13 cellular contexts compared by ENCODE assay signal in the genomic region with DNA sequence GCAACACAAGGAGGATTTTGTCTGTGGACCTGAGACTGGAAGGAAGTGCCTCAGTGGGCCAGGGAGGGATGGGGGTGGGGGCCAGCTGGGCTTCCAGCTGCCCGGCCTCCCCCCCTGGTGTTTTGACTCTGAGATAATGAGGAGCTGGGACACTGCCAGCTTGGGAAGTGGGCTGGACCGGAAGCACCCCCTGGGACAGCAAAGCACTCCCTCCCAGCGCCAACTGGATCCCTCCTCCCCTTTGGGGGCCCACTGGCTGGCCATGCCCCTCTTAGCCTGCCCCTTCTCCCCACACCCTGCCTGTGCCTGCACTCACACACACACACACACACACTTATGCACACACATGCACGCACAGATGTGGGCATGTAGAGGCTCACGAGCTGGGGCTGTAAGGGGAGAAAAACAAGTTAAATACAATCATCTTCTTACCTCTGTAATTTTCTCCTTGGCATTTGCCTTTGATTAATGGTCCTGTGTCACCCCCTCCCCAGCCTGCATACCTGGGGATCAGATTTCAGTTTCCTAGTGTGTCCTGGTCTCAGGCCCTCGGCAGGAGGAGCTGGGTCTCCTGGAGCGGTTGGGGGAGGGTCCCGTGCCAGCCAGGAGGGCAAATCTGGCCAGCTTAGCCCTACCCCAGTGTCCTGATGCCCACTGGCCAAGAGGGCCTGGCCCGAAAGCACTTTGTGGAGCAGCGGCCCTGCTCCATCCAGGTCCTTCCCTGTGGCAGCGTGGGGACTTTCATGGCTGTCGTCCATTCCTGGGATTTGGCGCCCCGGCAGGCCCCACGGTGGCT. TPM values are rescaled to one million over a fixed set of nuclear protein-coding genes. Genes with fewer than 3 reads are reported as not detected.
DNase-seq lines count a peak whose midpoint lies in the region; ATAC-seq lines count a peak whose summit lies in the region.
"Had no signal": no experiment of that assay in that cellular context is flagged by ENCODE, and none has a peak within 500 bp of the region (broad histone marks: within the 10 kb centered on the region; RNA-seq: fewer than 3 reads in every experiment).

No MANE protein-coding gene starts in this region.

- H3K18ac ChIP-seq in mesendoderm (ENCODE audit: low read length): peak overlapping the region; percentile 42

- peak overlapping the region; percentile 67 for H3K9ac ChIP-seq in mesendoderm (ENCODE audit: low read length)

- whole genome bisulfite sequencing in mesendoderm (ENCODE audit: extremely low coverage, insufficient coverage, low lambda C conversion rate): no CpG with 5 or more reads among the region's 15 CpGs
- WGBS in aorta, 2 donors: 41 to 49% methylated on average over 15 of the region's 15 CpGs

- H3K79me2 ChIP-seq in mesendoderm (ENCODE audit: control insufficient read depth, insufficient read depth, low read length): peaks cover 82% of the 10 kb centered on the region

- ATAC-seq in aorta (ENCODE audit: low FRiP score) (no peak), GM21367 (IDR thresholded peaks at IDR 0.05; ENCODE audit: unreplicated experiment) (no peak)
- ATAC-seq: natural killer cell treated with Interleukin-12 subunit alpha and Interleukin-12 subunit beta and Interleukin-15 and Interleukin-18, amount 100 ng/mL, for 72 hours had no signal

- no peaks in the 10 kb centered on the region for H3K36me3 Mint-ChIP-seq in activated CD4-positive, alpha-beta memory T cell treated with anti-CD3 and anti-CD28 coated beads for 36 hours
- H3K36me3 Mint-ChIP-seq: natural killer cell treated with Interleukin-12 subunit alpha and Interleukin-12 subunit beta and Interleukin-15 and Interleukin-18, amount 100 ng/mL, for 72 hours had no signal

- no peak overlapping the region for H4K5ac ChIP-seq in mesendoderm (ENCODE audit: low read length)

- peak overlapping the region; percentile 92 for H2BK5ac ChIP-seq in mesendoderm (ENCODE audit: low read length)

- peaks cover 37% of the 10 kb centered on the region for H3K4me1 Mint-ChIP-seq in activated CD4-positive, alpha-beta memory T cell treated with anti-CD3 and anti-CD28 coated beads for 36 hours (ENCODE audit: low read depth)

- no peaks in the 10 kb centered on the region for H3K9me3 ChIP-seq in aorta (ENCODE audit: control insufficient read depth, low read length)
- H3K9me3 ChIP-seq: SJCRH30 had no signal

- no peak overlapping the region for H2AK5ac ChIP-seq in mesendoderm (ENCODE audit: low read length)

- H3K27ac ChIP-seq in mesendoderm (ENCODE audit: low read depth, low read length) (peak overlapping the region; percentile 83), aorta (ENCODE audit: low read depth in 1 of 2, low read length in 2 of 2) (no peak overlapping the region)
- H3K27ac ChIP-seq: SJCRH30 had no signal

- no peak overlapping the region for H3K4me3 Mint-ChIP-seq in activated CD4-positive, alpha-beta memory T cell treated with anti-CD3 and anti-CD28 coated beads for 36 hours
- H3K4me3 Mint-ChIP-seq: activated naive CD4-positive, alpha-beta T cell treated with anti-CD3 and anti-CD28 coated beads for 36 hours had no signal

- no peak overlapping the region for H2BK15ac ChIP-seq in mesendoderm (replicated peaks; ENCODE audit: low read depth)

- peak overlapping the region; percentile 79 for H3K56ac ChIP-seq in mesendoderm (ENCODE audit: low read length)

- peak; percentile 51 for DNase-seq in activated CD8-positive, alpha-beta memory T cell treated with anti-CD3 and anti-CD28 coated beads, Interleukin-2, amount 50 U/mL, for 48 hours
- DNase-seq in activated CD8-positive, alpha-beta memory T cell treated with anti-CD3 and anti-CD28 coated beads, Interleukin-2, amount 50 U/mL, for 4 hours: no peak
- peak; percentile 24 for DNase-seq in astrocyte of the hippocampus (ENCODE audit: low read depth, low spot score)
- DNase-seq in mesendoderm: peak; percentile 91
- peak; percentile 22 to 60 for DNase-seq in aorta
- DNase-seq in activated CD4-positive, alpha-beta memory T cell treated with anti-CD3 and anti-CD28 coated beads for 36 hours: no peak
- DNase-seq in SKM-1 treated with dmso at 0.1 percent for 144 hours (lab: John Stamatoyannopoulos, UW; ENCODE audit: unreplicated experiment): no peak
- DNase-seq: activated naive CD4-positive, alpha-beta T cell treated with anti-CD3 and anti-CD28 coated beads for 36 hours; effector memory CD4-positive, alpha-beta T cell; NCI-H187 treated with DMSO at 0.1 percent for 48 hours had no signal

- H3K27ac Mint-ChIP-seq in activated CD4-positive, alpha-beta memory T cell treated with anti-CD3 and anti-CD28 coated beads for 36 hours: no peak overlapping the region
- H3K27ac Mint-ChIP-seq: activated naive CD4-positive, alpha-beta T cell treated with anti-CD3 and anti-CD28 coated beads for 36 hours; natural killer cell treated with Interleukin-12 subunit alpha and Interleukin-12 subunit beta and Interleukin-15 and Interleukin-18, amount 100 ng/mL, for 72 hours had no signal

- H3K4me3 ChIP-seq in mesendoderm (ENCODE audit: low read length) (no peak overlapping the region), aorta (ENCODE audit: low read length in 2 of 2) (no peak overlapping the region)
- H3K4me3 ChIP-seq: SJCRH30 had no signal

- H2BK120ac ChIP-seq in mesendoderm (ENCODE audit: low read depth, low read length): no peak overlapping the region

- peak overlapping the region; percentile 71 for H3K4me2 ChIP-seq in mesendoderm (ENCODE audit: low read length)

- H3K36me3 ChIP-seq in mesendoderm (ENCODE audit: control insufficient read depth, insufficient read depth, low read length): no peaks in the 10 kb centered on the region
- no peaks in the 10 kb centered on the region for H3K36me3 ChIP-seq in aorta (ENCODE audit: control insufficient read depth in 1 of 2, insufficient read depth in 2 of 2, low read length in 1 of 2)
- H3K36me3 ChIP-seq: SJCRH30 had no signal

- H3K4me1 ChIP-seq in mesendoderm (ENCODE audit: control insufficient read depth, low read depth, low read length): peaks cover 41% of the 10 kb centered on the region
- H3K4me1 ChIP-seq in aorta (ENCODE audit: control insufficient read depth in 1 of 2, insufficient read depth in 2 of 2, low read length in 2 of 2): peaks cover 0 to 4% of the 10 kb centered on the region in 2 donors

- no peak overlapping the region for H4K8ac ChIP-seq in mesendoderm (ENCODE audit: low read depth, low read length)

- intact Hi-C loops in aorta (cut with DNase I): no loop called here
- intact Hi-C loops in activated CD4-positive, alpha-beta memory T cell treated with anti-CD3 and anti-CD28 coated beads for 36 hours (cut with micrococcal nuclease): no loop called here

- POLR2A ChIA-PET in activated CD4-positive, alpha-beta memory T cell treated with anti-CD3 and anti-CD28 coated beads for 36 hours (lab: Charles Lee): no interaction called here

- peaks cover 19% of the 10 kb centered on the region for H3K79me1 ChIP-seq in mesendoderm (ENCODE audit: low read length)

- no peaks in the 10 kb centered on the region for H3K9me3 Mint-ChIP-seq in activated CD4-positive, alpha-beta memory T cell treated with anti-CD3 and anti-CD28 coated beads for 36 hours
- H3K9me3 Mint-ChIP-seq: activated naive CD4-positive, alpha-beta T cell treated with anti-CD3 and anti-CD28 coated beads for 36 hours; natural killer cell treated with Interleukin-12 subunit alpha and Interleukin-12 subunit beta and Interleukin-15 and Interleukin-18, amount 100 ng/mL, for 72 hours had no signal

- H3K27me3 ChIP-seq in mesendoderm (ENCODE audit: insufficient read depth, low read length, poor library complexity): no peaks in the 10 kb centered on the region
- no peaks in the 10 kb centered on the region for H3K27me3 ChIP-seq in aorta (ENCODE audit: control insufficient read depth in 1 of 2, insufficient read depth in 2 of 2, low read length in 1 of 2)

- H3K27me3 Mint-ChIP-seq in activated CD4-positive, alpha-beta memory T cell treated with anti-CD3 and anti-CD28 coated beads for 36 hours: peaks cover 5% of the 10 kb centered on the region

- CTCF ChIA-PET in activated CD4-positive, alpha-beta memory T cell treated with anti-CD3 and anti-CD28 coated beads for 36 hours (lab: Charles Lee): no interaction called here

- H3K4ac ChIP-seq in mesendoderm (ENCODE audit: low read depth, low read length): peak overlapping the region; percentile 63

- no peak overlapping the region for H3K23ac ChIP-seq in mesendoderm (ENCODE audit: low read length)

RNA-seq across cellular contexts. Expression of a gene that starts 3.6 kb away (rescaled TPM):
- 368 TPM for polyA plus RNA-seq in mesendoderm (2013, experiment 1 of 2)
- polyA plus RNA-seq in mesendoderm (2013, experiment 2 of 2): 373 TPM
- 10 to 100 TPM; 59.6 to 99.5 TPM for total RNA-seq in aorta
- 100 to 1,000 TPM in 1 of 2 donors, 10 to 100 TPM in 1; 81.5 to 117 TPM for polyA plus RNA-seq in aorta
- total RNA-seq in activated CD4-positive, alpha-beta memory T cell treated with anti-CD3 and anti-CD28 coated beads for 36 hours: 10 to 100 TPM; 19.5 to 23.0 TPM

RNA-seq across cellular contexts. Expression of a gene that starts 56.7 kb away (rescaled TPM):
- 0.41 TPM for polyA plus RNA-seq in mesendoderm (2013, experiment 1 of 2)
- polyA plus RNA-seq in mesendoderm (2013, experiment 2 of 2): 0.41 TPM
- total RNA-seq in aorta: under 1 TPM in 1 of 2 donors, not detected in 1; 0.18 TPM
- not detected for polyA plus RNA-seq in aorta
- 1 to 10 TPM; 1.5 to 1.6 TPM for total RNA-seq in activated CD4-positive, alpha-beta memory T cell treated with anti-CD3 and anti-CD28 coated beads for 36 hours

Comparison
In these comparisons a context has a peak if more than half of its experiments do, and no peak if none do; other contexts are left out.
1. DNase-seq: peak in activated CD8-positive, alpha-beta memory T cell treated with anti-CD3 and anti-CD28 coated beads, Interleukin-2, amount 50 U/mL, for 48 hours (single experiment), astrocyte of the hippocampus (single experiment), mesendoderm (single experiment) and aorta (2 of 2); none in activated CD8-positive, alpha-beta memory T cell treated with anti-CD3 and anti-CD28 coated beads, Interleukin-2, amount 50 U/mL, for 4 hours (single experiment), activated CD4-positive, alpha-beta memory T cell treated with anti-CD3 and anti-CD28 coated beads for 36 hours (single experiment) and SKM-1 treated with dmso at 0.1 percent for 144 hours (single experiment).